8 cellular contexts compared by ENCODE assay signal in genomic region chr19:43524922-43525835, GRCh38. TPM values are rescaled to one million over a fixed set of nuclear protein-coding genes. Genes with fewer than 3 reads are reported as not detected.
DNase-seq lines count a peak whose midpoint lies in the region; ATAC-seq and TF ChIP-seq lines count a peak whose summit lies in the region.

No MANE protein-coding gene starts in this region.

- intact Hi-C loops in CD14-positive monocyte (cut with micrococcal nuclease) = loop anchor here in 1 of 2 donors (5.0 kb wide), 1 partner anchor 78 kb away; no protein-coding TSS in a partner anchor
- intact Hi-C loops in dendritic cell treated with granulocyte-macrophage colony-stimulating factor and Interleukin-4, amounts not matched to agents 40 ng/mL and 50 ng/mL, for 4 days (cut with micrococcal nuclease) = no loop called here
- intact Hi-C loops in right lobe of liver (cut with DNase I) = loop anchor here (5.0 kb wide), 2 partner anchors 73 to 78 kb away; no protein-coding TSS in a partner anchor

- TF ChIP-seq CTCF in CD14-positive monocyte (IDR thresholded peaks at IDR 0.05) (no peak), right lobe of liver (IDR thresholded peaks at IDR 0.05) (no peak)

- H3K4me3 ChIP-seq in right lobe of liver = peak overlapping the region; percentile 55 to 90 (median 89)

- peak overlapping the region; percentile 48 to 80 (median 78) for H3K27ac ChIP-seq in right lobe of liver

- peak overlapping the region; percentile 73 to 97 (median 92) for H3K27ac Mint-ChIP-seq in CD14-positive monocyte
- peak overlapping the region; percentile 91 for H3K27ac Mint-ChIP-seq in dendritic cell treated with granulocyte-macrophage colony-stimulating factor and Interleukin-4, amounts not matched to agents 40 ng/mL and 50 ng/mL, for 4 days

- H3K27me3 Mint-ChIP-seq in CD14-positive monocyte (ENCODE audit: low read depth in 3 of 3) = peaks cover 0 to 1% (median 0%) of the 10 kb centered on the region in 3 donors
- no peaks in the 10 kb centered on the region for H3K27me3 Mint-ChIP-seq in dendritic cell treated with granulocyte-macrophage colony-stimulating factor and Interleukin-4, amounts not matched to agents 40 ng/mL and 50 ng/mL, for 4 days

- H3K9me3 Mint-ChIP-seq in CD14-positive monocyte = no peaks in the 10 kb centered on the region
- H3K9me3 Mint-ChIP-seq in dendritic cell treated with granulocyte-macrophage colony-stimulating factor and Interleukin-4, amounts not matched to agents 40 ng/mL and 50 ng/mL, for 4 days = no peaks in the 10 kb centered on the region

- peak overlapping the region; percentile 90 to 98 for H3K4me3 Mint-ChIP-seq in CD14-positive monocyte
- peak overlapping the region; percentile 96 for H3K4me3 Mint-ChIP-seq in dendritic cell treated with granulocyte-macrophage colony-stimulating factor and Interleukin-4, amounts not matched to agents 40 ng/mL and 50 ng/mL, for 4 days

- TF ChIP-seq POLR2A in right lobe of liver (IDR thresholded peaks at IDR 0.05) = peak; percentile 47

- WGBS in right lobe of liver (ENCODE audit: insufficient coverage, low coverage, low lambda C conversion rate, missing lambda C conversion rate) = 3% methylated on average over 8 of the region's 12 CpGs

- peaks cover 40% of the 10 kb centered on the region for H3K4me1 Mint-ChIP-seq in CD14-positive monocyte
- H3K4me1 Mint-ChIP-seq in dendritic cell treated with granulocyte-macrophage colony-stimulating factor and Interleukin-4, amounts not matched to agents 40 ng/mL and 50 ng/mL, for 4 days (ENCODE audit: low read depth) = peaks cover 44% of the 10 kb centered on the region

- H3K36me3 Mint-ChIP-seq in CD14-positive monocyte = peaks cover 4 to 16% of the 10 kb centered on the region in 2 donors
- peaks cover 56% of the 10 kb centered on the region for H3K36me3 Mint-ChIP-seq in dendritic cell treated with granulocyte-macrophage colony-stimulating factor and Interleukin-4, amounts not matched to agents 40 ng/mL and 50 ng/mL, for 4 days (ENCODE audit: low read depth)

- H3K4me1 ChIP-seq in right lobe of liver = peaks cover 0 to 28% (median 8%) of the 10 kb centered on the region in 4 donors

- no peaks in the 10 kb centered on the region for H3K36me3 ChIP-seq in right lobe of liver

- no peaks in the 10 kb centered on the region for H3K27me3 ChIP-seq in right lobe of liver

- no peak for DNase-seq in CD14-positive monocyte (ENCODE audit: low spot score)
- DNase-seq in HCEC 1CT = peak; percentile 21
- DNase-seq in SW480 (ENCODE audit: low spot score) = peak; percentile 94
- DNase-seq in right lobe of liver = peak; percentile 82 to 91 (median 90)
- DNase-seq in stimulated activated CD8-positive, alpha-beta memory T cell treated with anti-CD3 and anti-CD28 coated beads, Interleukin-4, amount 100 ng/mL, for 48 hours = peak; percentile 52
- DNase-seq in NCI-H524 treated with DMSO at 0.1 percent for 48 hours (lab: John Stamatoyannopoulos, UW) = no peak
- DNase-seq in GOT3 (lab: John Stamatoyannopoulos, UW) = no peak

- no peaks in the 10 kb centered on the region for H3K9me3 ChIP-seq in right lobe of liver

- peak; percentile 71 to 80 (median 78) for ATAC-seq in right lobe of liver

RNA-seq across cellular contexts. Expression of gene ETHE1, which starts 1.8 kb away (rescaled TPM):
- polyA plus RNA-seq in CD14-positive monocyte = 100 to 1,000 TPM; 111 to 135 TPM
- total RNA-seq in right lobe of liver = 10 to 100 TPM; 26.4 to 60.8 (median 46.3) TPM

RNA-seq across cellular contexts. Expression of gene ZNF575, which starts 7.8 kb away (rescaled TPM):
- under 1 TPM; 0.25 to 0.79 TPM for polyA plus RNA-seq in CD14-positive monocyte
- total RNA-seq in right lobe of liver = under 1 TPM in 5 of 6 experiments, not detected in 1; 0.89 to 0.99 (median 0.95) TPM

RNA-seq across cellular contexts. Expression of gene PHLDB3, which starts 20.6 kb away (rescaled TPM):
- polyA plus RNA-seq in CD14-positive monocyte = 1 to 10 TPM; 1.4 to 1.7 TPM
- 10 to 100 TPM in 5 of 6 experiments, 1 to 10 TPM in 1; 9.6 to 15.0 (median 11.1) TPM for total RNA-seq in right lobe of liver

RNA-seq across cellular contexts. Expression of gene XRCC1, which starts 50.1 kb away (rescaled TPM):
- polyA plus RNA-seq in CD14-positive monocyte = 10 to 100 TPM; 13.1 to 19.3 TPM
- total RNA-seq in right lobe of liver = 1 to 10 TPM; 5.5 to 8.4 (median 7.5) TPM

RNA-seq across cellular contexts. Expression of gene PINLYP, which starts 50.4 kb away (rescaled TPM):
- 1 to 10 TPM in 1 of 2 donors, under 1 TPM in 1; 0.93 to 1.3 TPM for polyA plus RNA-seq in CD14-positive monocyte
- total RNA-seq in right lobe of liver = 1 to 10 TPM in 1 of 6 experiments, under 1 TPM in 4, not detected in 1; 0.58 to 1.5 (median 0.81) TPM

Comparison
In these comparisons a context has a peak if more than half of its experiments do, and no peak if none do; other contexts are left out.
1. DNase-seq: peak in HCEC 1CT (single experiment), SW480 (single experiment), right lobe of liver (3 of 3) and stimulated activated CD8-positive, alpha-beta memory T cell treated with anti-CD3 and anti-CD28 coated beads, Interleukin-4, amount 100 ng/mL, for 48 hours (single experiment); none in CD14-positive monocyte (single experiment), NCI-H524 treated with DMSO at 0.1 percent for 48 hours (single experiment) and GOT3 (single experiment).